Comparison of ENCODE assay signal across 2 cellular contexts in genomic region chr1:212692774-212693644, GRCh38.
TF ChIP-seq lines count a peak whose summit lies in the region.

No MANE protein-coding gene starts in this region.

TF ChIP-seq in HEK293T, 16 proteins besides CTCF, POLR2A, EP300 and RAD21 (continued from another document):
- no peak for TF ChIP-seq CTBP1 (IDR thresholded peaks at IDR 0.05; ENCODE audit: borderline replicate concordance)
TF ChIP-seq in HEK293T: peak in this region for 0.

TF ChIP-seq in WTC11, 78 proteins besides CTCF, POLR2A, EP300 and RAD21 (continued from another document):
- TF ChIP-seq PRDM15 (CRISPR knock-in tag; IDR thresholded peaks at IDR 0.05) = no peak
